ENCODE assay signal across 8 cellular contexts in the genomic region with DNA sequence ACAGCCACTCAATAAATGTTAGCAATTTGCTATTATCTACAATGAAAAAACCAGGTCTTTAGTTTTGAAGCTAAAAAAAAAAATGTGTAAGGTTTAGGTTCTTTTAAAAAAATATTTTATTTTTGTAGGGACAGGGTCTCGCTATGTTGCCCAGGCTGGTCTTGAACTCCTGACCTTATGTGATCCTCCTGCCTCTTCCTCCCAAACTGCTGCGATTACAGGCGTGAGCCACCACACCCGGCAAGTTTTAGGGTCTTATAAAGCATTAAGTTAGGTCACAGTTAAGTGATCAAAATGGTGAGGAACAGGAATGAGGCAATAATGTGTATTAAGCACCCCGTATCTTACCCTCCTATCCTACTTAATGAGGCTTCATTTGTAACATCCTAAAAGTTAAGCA.
DNase-seq lines count a peak whose midpoint lies in the region; TF ChIP-seq lines count a peak whose summit lies in the region.

No MANE protein-coding gene starts in this region.

- no peaks in the 10 kb centered on the region for H3K27me3 Mint-ChIP-seq in activated T-cell treated with anti-CD3 and anti-CD28 coated beads, Interleukin-2, amount 50 U/mL, for 24 hours
- H3K27me3 Mint-ChIP-seq in nephron (ENCODE audit: low read depth), result no peaks in the 10 kb centered on the region

- H3K4me1 ChIP-seq in HUES6 (ENCODE audit: control insufficient read depth, insufficient read depth, low read length), result peaks cover 7% of the 10 kb centered on the region; the same call in 1 of the 2 replicates

- H3K4me3 ChIP-seq in HUES6 (ENCODE audit: low read depth, low read length) (peak overlapping the region; percentile 83), choroid plexus epithelial cell (ENCODE audit: low read depth, low read length) (peak overlapping the region; percentile 89)

- H3K9ac ChIP-seq in HUES6 (ENCODE audit: low read length), result peak overlapping the region; percentile 88

- no peak for DNase-seq in activated T-cell treated with anti-CD3 and anti-CD28 coated beads, Interleukin-2, amount 50 U/mL, for 24 hours
- no peak for DNase-seq in activated T-cell treated with anti-CD3 and anti-CD28 coated beads, Interleukin-2, amount 50 U/mL, for 1 hour
- DNase-seq in choroid plexus epithelial cell (ENCODE audit: low read depth) (no peak), SIG-M5 (lab: John Stamatoyannopoulos, UW) (no peak), NCI-H146 (lab: John Stamatoyannopoulos, UW) (no peak), head of caudate nucleus (no peak)

- peaks cover 48% of the 10 kb centered on the region for H3K36me3 Mint-ChIP-seq in activated T-cell treated with anti-CD3 and anti-CD28 coated beads, Interleukin-2, amount 50 U/mL, for 24 hours (ENCODE audit: low read depth)
- H3K36me3 Mint-ChIP-seq in nephron (ENCODE audit: low read depth), result peaks cover 23% of the 10 kb centered on the region

- TF ChIP-seq CTCF in choroid plexus epithelial cell (conservative IDR thresholded peaks at IDR 0.05; ENCODE audit: low read depth, low read length) (no peak), nephron (IDR thresholded peaks at IDR 0.05; ENCODE audit: unreplicated experiment in 3 of 3) (no peak)

- peaks cover 28% of the 10 kb centered on the region for H3K36me3 ChIP-seq in HUES6 (ENCODE audit: control insufficient read depth, insufficient read depth, low read length)

- peaks cover 16% of the 10 kb centered on the region for H3K9me3 ChIP-seq in HUES6 (ENCODE audit: control insufficient read depth, insufficient read depth, low read depth, low read length)

- intact Hi-C loops in head of caudate nucleus (cut with DNase I), result no loop called here

- peaks cover 3% of the 10 kb centered on the region for H3K9me3 Mint-ChIP-seq in activated T-cell treated with anti-CD3 and anti-CD28 coated beads, Interleukin-2, amount 50 U/mL, for 24 hours
- peaks cover 16% of the 10 kb centered on the region for H3K9me3 Mint-ChIP-seq in nephron

- peak overlapping the region; percentile 99 for H3K27ac Mint-ChIP-seq in activated T-cell treated with anti-CD3 and anti-CD28 coated beads, Interleukin-2, amount 50 U/mL, for 24 hours
- H3K27ac Mint-ChIP-seq in nephron, result peak overlapping the region; percentile 95 to 98 (median 97)

- peak overlapping the region; percentile 86; the same call in 1 of the 2 replicates for H3K27ac ChIP-seq in HUES6 (ENCODE audit: low read depth, low read length)

- H3K27me3 ChIP-seq in HUES6 (ENCODE audit: control insufficient read depth, insufficient read depth, low read length), result no peaks in the 10 kb centered on the region

- peak overlapping the region; percentile 98 for H3K4me3 Mint-ChIP-seq in activated T-cell treated with anti-CD3 and anti-CD28 coated beads, Interleukin-2, amount 50 U/mL, for 24 hours
- H3K4me3 Mint-ChIP-seq in nephron, result peak overlapping the region; percentile 93 to 99 (median 98)

- peaks cover 45% of the 10 kb centered on the region for H3K4me1 Mint-ChIP-seq in activated T-cell treated with anti-CD3 and anti-CD28 coated beads, Interleukin-2, amount 50 U/mL, for 24 hours (ENCODE audit: low read depth)
- peaks cover 16% of the 10 kb centered on the region for H3K4me1 Mint-ChIP-seq in nephron
